Comparison of ENCODE assay signal across 20 cellular contexts in the genomic region with DNA sequence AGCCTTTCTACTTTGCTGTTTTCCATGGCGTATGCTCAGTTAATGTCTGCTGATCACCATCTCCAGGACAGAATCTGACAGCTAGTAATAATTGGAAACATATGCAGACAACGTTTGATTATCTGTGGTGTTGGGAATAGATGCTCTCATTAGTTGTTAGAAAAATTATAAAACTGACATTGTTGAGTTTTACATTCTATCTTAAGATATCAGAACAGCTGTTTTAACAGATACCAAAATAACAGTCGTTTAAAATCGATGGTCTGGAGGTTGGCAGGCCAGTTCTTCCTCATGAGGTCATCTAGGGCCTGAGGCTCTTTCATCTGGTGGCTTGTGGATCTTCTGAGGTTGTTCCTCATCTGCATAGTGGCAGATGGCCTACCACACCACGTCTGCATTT.
"Had no signal": no experiment of that assay in that cellular context is flagged by ENCODE, and none has a peak within 500 bp of the region (broad histone marks: within the 10 kb centered on the region; RNA-seq: fewer than 3 reads in every experiment).

No MANE protein-coding gene starts in this region.

- H3K9me3 ChIP-seq: colonic mucosa, esophagus muscularis mucosa, gastrocnemius medialis, left ventricle myocardium inferior, neutrophil, ovary, psoas muscle, right atrium auricular region, upper lobe of left lung had no signal

- H3K4me3 ChIP-seq: colonic mucosa, esophagus muscularis mucosa, gastrocnemius medialis, left ventricle myocardium inferior, ovary, psoas muscle, right atrium auricular region, upper lobe of left lung had no signal

- H3K36me3 ChIP-seq: colonic mucosa, esophagus muscularis mucosa, gastrocnemius medialis, left ventricle myocardium inferior, neutrophil, ovary, right atrium auricular region, upper lobe of left lung had no signal

- H3K27ac ChIP-seq: colonic mucosa, esophagus muscularis mucosa, gastrocnemius medialis, left ventricle myocardium inferior, neutrophil, ovary, psoas muscle, right atrium auricular region, upper lobe of left lung had no signal

- DNase-seq: activated CD8-positive, alpha-beta memory T cell treated with anti-CD3 and anti-CD28 coated beads, Interleukin-2, amount 50 U/mL, for 4 hours; activated effector memory CD4-positive, alpha-beta T cell treated with Interleukin-2 at 50 U/mL for 16 hours; activated naive CD4-positive, alpha-beta T cell treated with anti-CD3 and anti-CD28 coated beads for 36 hours; activated naive CD8-positive, alpha-beta T cell treated with anti-CD3 and anti-CD28 coated beads, Interleukin-2, amount 10 ng/mL, durations not matched to agents 7 days and 5 days; activated T-cell treated with anti-CD3 and anti-CD28 coated beads, Interleukin-2, amount 50 U/mL, for 24 hours; amniotic stem cell; colonic mucosa; gastrocnemius medialis; head of caudate nucleus; hypothalamus; left ventricle myocardium inferior; mammary epithelial cell; ovary; psoas muscle; stimulated activated CD4-positive, alpha-beta T cell treated with anti-CD3 and anti-CD28 coated beads, Interleukin-4, amount 100 ng/mL, for 24 hours; stimulated activated naive CD4-positive, alpha-beta T cell treated with Interleukin-2 at 50 U/mL for 16 hours; upper lobe of left lung had no signal

- H3K27me3 ChIP-seq: colonic mucosa, esophagus muscularis mucosa, gastrocnemius medialis, neutrophil, ovary, right atrium auricular region, upper lobe of left lung had no signal
